Comparison of ENCODE assay signal across 1 cellular context in genomic region chr9:114285166-114285867, GRCh38.
A peak's percentile ranks its signal among the peaks of the same experiment; 100 is the strongest.
TF ChIP-seq lines count a peak whose summit lies in the region.

No MANE protein-coding gene starts in this region.

TF ChIP-seq in SK-N-SH, 30 proteins besides CTCF, POLR2A, EP300 and RAD21 (continued from another document):
- peak; percentile 12; the same call in 1 of the 2 replicates for TF ChIP-seq USF1 (IDR thresholded peaks at IDR 0.05; ENCODE audit: borderline replicate concordance, low read depth)
- TF ChIP-seq, protein P1, sequence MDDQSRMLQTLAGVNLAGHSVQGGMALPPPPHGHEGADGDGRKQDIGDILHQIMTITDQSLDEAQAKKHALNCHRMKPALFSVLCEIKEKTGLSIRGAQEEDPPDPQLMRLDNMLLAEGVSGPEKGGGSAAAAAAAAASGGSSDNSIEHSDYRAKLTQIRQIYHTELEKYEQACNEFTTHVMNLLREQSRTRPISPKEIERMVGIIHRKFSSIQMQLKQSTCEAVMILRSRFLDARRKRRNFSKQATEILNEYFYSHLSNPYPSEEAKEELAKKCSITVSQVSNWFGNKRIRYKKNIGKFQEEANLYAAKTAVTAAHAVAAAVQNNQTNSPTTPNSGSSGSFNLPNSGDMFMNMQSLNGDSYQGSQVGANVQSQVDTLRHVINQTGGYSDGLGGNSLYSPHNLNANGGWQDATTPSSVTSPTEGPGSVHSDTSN (IDR thresholded peaks at IDR 0.05), result peak; percentile 56
